ENCODE assay signal across 16 cellular contexts in the genomic region with DNA sequence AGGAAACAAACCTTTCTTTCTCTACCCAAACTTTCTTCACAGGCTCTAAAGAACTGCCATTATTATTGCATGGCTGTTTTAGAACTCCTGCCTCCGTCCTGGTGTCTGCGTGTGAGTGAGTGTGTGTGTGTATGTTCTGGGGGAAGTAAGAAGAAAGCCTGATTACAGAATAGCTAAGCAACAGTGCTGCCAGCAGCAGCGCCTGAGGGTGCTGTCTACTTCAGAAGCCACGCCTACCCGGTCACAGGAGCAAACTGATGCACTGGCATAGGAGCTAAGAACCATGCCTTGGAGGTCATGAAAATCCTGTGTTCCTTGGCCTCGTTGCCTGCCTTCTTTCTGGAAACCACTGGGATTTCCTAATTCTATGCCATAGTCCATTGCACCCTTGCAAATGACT. TPM values are rescaled to one million over a fixed set of nuclear protein-coding genes. Genes with fewer than 3 reads are reported as not detected.
DNase-seq lines count a peak whose midpoint lies in the region; ATAC-seq and TF ChIP-seq lines count a peak whose summit lies in the region.
"Had no signal": no experiment of that assay in that cellular context is flagged by ENCODE, and none has a peak within 500 bp of the region (broad histone marks: within the 10 kb centered on the region; RNA-seq: fewer than 3 reads in every experiment).

No MANE protein-coding gene starts in this region.

- H3K9me3 ChIP-seq in breast epithelium (no peaks in the 10 kb centered on the region), right cardiac atrium (ENCODE audit: control insufficient read depth, low read length) (no peaks in the 10 kb centered on the region)
- H3K9me3 ChIP-seq: neutrophil, vagina had no signal

- 36% methylated on average over 6 of the region's 6 CpGs for WGBS in right cardiac atrium

- no peak for TF ChIP-seq CTCF in MCF 10A (IDR thresholded peaks at IDR 0.05; ENCODE audit: unreplicated experiment)
- TF ChIP-seq CTCF in breast epithelium (IDR thresholded peaks at IDR 0.05): no peak
- TF ChIP-seq CTCF in GM20000 (IDR thresholded peaks at IDR 0.05; ENCODE audit: extremely low read depth, missing control alignments): no peak

- BruUV-seq in MCF 10A (replicated peaks; lab: Mats Ljungman, UMichigan): no TSS peak

- POLR2A ChIA-PET in MCF 10A (lab: Yijun Ruan, JAX): interaction anchor here (1.2 to 1.5 kb wide), 2 partner anchors 11 to 16 kb away, joined by 4 to 5 read pairs; no protein-coding TSS in a partner anchor

- H3K9me3 Mint-ChIP-seq in MCF 10A (ENCODE audit: unreplicated experiment): no peaks in the 10 kb centered on the region
- H3K9me3 Mint-ChIP-seq in stimulated activated naive B cell treated with anti-CD40 and anti-IgM and Interleukin-4, amounts not matched to agents 10 μg/mL and 1 μg/mL and 100 μg/mL, for 72 hours: no peaks in the 10 kb centered on the region
- H3K9me3 Mint-ChIP-seq: activated naive CD4-positive, alpha-beta T cell treated with anti-CD3 and anti-CD28 coated beads, Interleukin-2, amount 50 U/mL, for 72 hours had no signal

- H3K27me3 Mint-ChIP-seq in MCF 10A (ENCODE audit: insufficient read depth, unreplicated experiment): no peaks in the 10 kb centered on the region
- H3K27me3 Mint-ChIP-seq in stimulated activated naive B cell treated with anti-CD40 and anti-IgM and Interleukin-4, amounts not matched to agents 10 μg/mL and 1 μg/mL and 100 μg/mL, for 72 hours: peaks cover 0 to 4% of the 10 kb centered on the region in 2 donors
- H3K27me3 Mint-ChIP-seq: activated CD8-positive, alpha-beta memory T cell treated with anti-CD3 and anti-CD28 coated beads, Interleukin-2, amount 10 ng/mL, durations not matched to agents 7 days and 5 days had no signal

- no peak overlapping the region for H3K4me3 Mint-ChIP-seq in MCF 10A (ENCODE audit: unreplicated experiment)
- no peak overlapping the region for H3K4me3 Mint-ChIP-seq in stimulated activated naive B cell treated with anti-CD40 and anti-IgM and Interleukin-4, amounts not matched to agents 10 μg/mL and 1 μg/mL and 100 μg/mL, for 72 hours
- H3K4me3 Mint-ChIP-seq: activated CD8-positive, alpha-beta memory T cell treated with anti-CD3 and anti-CD28 coated beads, Interleukin-2, amount 10 ng/mL, durations not matched to agents 7 days and 5 days; T-helper 17 cell had no signal

- no peak overlapping the region for H3K27ac Mint-ChIP-seq in MCF 10A (ENCODE audit: low read depth, unreplicated experiment)
- no peak overlapping the region for H3K27ac Mint-ChIP-seq in stimulated activated naive B cell treated with anti-CD40 and anti-IgM and Interleukin-4, amounts not matched to agents 10 μg/mL and 1 μg/mL and 100 μg/mL, for 72 hours
- H3K27ac Mint-ChIP-seq: activated CD8-positive, alpha-beta memory T cell treated with anti-CD3 and anti-CD28 coated beads, Interleukin-2, amount 10 ng/mL, durations not matched to agents 7 days and 5 days; activated naive CD4-positive, alpha-beta T cell treated with anti-CD3 and anti-CD28 coated beads, Interleukin-2, amount 50 U/mL, for 72 hours; T-helper 17 cell had no signal

- H3K4me1 Mint-ChIP-seq in MCF 10A (ENCODE audit: insufficient read depth, unreplicated experiment): no peaks in the 10 kb centered on the region
- peaks cover 6 to 18% of the 10 kb centered on the region in 2 donors for H3K4me1 Mint-ChIP-seq in stimulated activated naive B cell treated with anti-CD40 and anti-IgM and Interleukin-4, amounts not matched to agents 10 μg/mL and 1 μg/mL and 100 μg/mL, for 72 hours
- H3K4me1 Mint-ChIP-seq: activated CD8-positive, alpha-beta memory T cell treated with anti-CD3 and anti-CD28 coated beads, Interleukin-2, amount 10 ng/mL, durations not matched to agents 7 days and 5 days had no signal

- no peaks in the 10 kb centered on the region for H3K36me3 Mint-ChIP-seq in MCF 10A (ENCODE audit: insufficient read depth, unreplicated experiment)
- H3K36me3 Mint-ChIP-seq in stimulated activated naive B cell treated with anti-CD40 and anti-IgM and Interleukin-4, amounts not matched to agents 10 μg/mL and 1 μg/mL and 100 μg/mL, for 72 hours: no peaks in the 10 kb centered on the region
- H3K36me3 Mint-ChIP-seq: activated CD8-positive, alpha-beta memory T cell treated with anti-CD3 and anti-CD28 coated beads, Interleukin-2, amount 10 ng/mL, durations not matched to agents 7 days and 5 days; activated naive CD4-positive, alpha-beta T cell treated with anti-CD3 and anti-CD28 coated beads, Interleukin-2, amount 50 U/mL, for 72 hours had no signal

- TF ChIP-seq POLR2A in breast epithelium (IDR thresholded peaks at IDR 0.05): no peak

- H3K27me3 ChIP-seq in breast epithelium: no peaks in the 10 kb centered on the region
- H3K27me3 ChIP-seq in right cardiac atrium (ENCODE audit: control insufficient read depth, insufficient read depth): no peaks in the 10 kb centered on the region
- H3K27me3 ChIP-seq: neutrophil, vagina had no signal

- DNase-seq in MCF 10A (ENCODE audit: unreplicated experiment): peak; percentile 9
- DNase-seq in breast epithelium (ENCODE audit: low spot score in 2 of 2): no peak
- DNase-seq in RPMI8226: peak; percentile 9
- DNase-seq in right cardiac atrium: peak; percentile 25 to 65 (median 60)
- DNase-seq in stimulated activated naive B cell treated with anti-CD40 and anti-IgM and Interleukin-4, amounts not matched to agents 10 μg/mL and 1 μg/mL and 100 μg/mL, for 72 hours: no peak
- no peak for DNase-seq in COLO829 (ENCODE audit: low spot score)
- DNase-seq in GM20000 (ENCODE audit: low spot score): no peak
- DNase-seq: activated CD8-positive, alpha-beta memory T cell treated with anti-CD3 and anti-CD28 coated beads, Interleukin-2, amount 10 ng/mL, durations not matched to agents 7 days and 5 days; NCI-H748 treated with DMSO at 0.1 percent for 48 hours; stimulated activated CD4-positive, alpha-beta T cell treated with anti-CD3 and anti-CD28 coated beads, Interleukin-12 subunit alpha, Interleukin-12 subunit beta, amount 100 ng/mL, for 4 hours; T-helper 17 cell had no signal

- CTCF ChIA-PET in MCF 10A (lab: Yijun Ruan, JAX): interaction anchor here (0.7 to 0.9 kb wide), 2 partner anchors 33 to 60 kb away, joined by 3 to 4 read pairs; no protein-coding TSS in a partner anchor

- H3K4me1 ChIP-seq in breast epithelium (no peaks in the 10 kb centered on the region), right cardiac atrium (ENCODE audit: control insufficient read depth, insufficient read depth, low read length) (no peaks in the 10 kb centered on the region)
- H3K4me1 ChIP-seq: vagina had no signal

- no peaks in the 10 kb centered on the region for H3K36me3 ChIP-seq in breast epithelium
- H3K36me3 ChIP-seq: neutrophil, vagina had no signal

- H3K27ac ChIP-seq in breast epithelium (peak overlapping the region in 1 of 2 donors; percentile 13), right cardiac atrium (ENCODE audit: low read length) (no peak overlapping the region)
- H3K27ac ChIP-seq: coronary artery, neutrophil, vagina had no signal

- intact Hi-C loops in MCF 10A (cut with micrococcal nuclease) (loop anchor here (10.0 kb wide), 1 partner anchor 64 kb away; no protein-coding TSS in a partner anchor), breast epithelium (cut with DNase I; ENCODE audit: low total_unique reads) (no loop called here), right cardiac atrium (cut with DNase I) (no loop called here)

- peak; percentile 45 to 68 for ATAC-seq in right cardiac atrium
- ATAC-seq in stimulated activated naive B cell treated with anti-CD40 and anti-IgM and Interleukin-4, amounts not matched to agents 10 μg/mL and 1 μg/mL and 100 μg/mL, for 72 hours (replicated peaks): peak; percentile 67 to 78
- no peak for ATAC-seq in GM18858 (IDR thresholded peaks at IDR 0.05; ENCODE audit: unreplicated experiment)
- ATAC-seq: activated CD8-positive, alpha-beta memory T cell treated with anti-CD3 and anti-CD28 coated beads, Interleukin-2, amount 10 ng/mL, durations not matched to agents 7 days and 5 days; activated naive CD4-positive, alpha-beta T cell treated with anti-CD3 and anti-CD28 coated beads, Interleukin-2, amount 50 U/mL, for 72 hours; T-helper 17 cell had no signal

- H3K4me3 ChIP-seq in breast epithelium: no peak overlapping the region
- H3K4me3 ChIP-seq in right cardiac atrium (ENCODE audit: low read length): no peak overlapping the region
- H3K4me3 ChIP-seq: coronary artery, vagina had no signal

RNA-seq across cellular contexts. Expression of a gene that starts 25.2 kb away (rescaled TPM):
- total RNA-seq in MCF 10A (2022): not detected in 2 replicates
- 1 to 10 TPM in 1 of 3 donors, under 1 TPM in 1, not detected in 1; 0.66 to 3.2 TPM for total RNA-seq in breast epithelium
- total RNA-seq in right cardiac atrium: not detected
- not detected for polyA plus RNA-seq in right cardiac atrium
- total RNA-seq: activated CD8-positive, alpha-beta memory T cell treated with anti-CD3 and anti-CD28 coated beads, Interleukin-2, amount 10 ng/mL, durations not matched to agents 7 days and 5 days; activated naive CD4-positive, alpha-beta T cell treated with anti-CD3 and anti-CD28 coated beads, Interleukin-2, amount 50 U/mL, for 72 hours; T-helper 17 cell; vagina had no signal

RNA-seq across cellular contexts. Expression of a gene that starts 28.5 kb away (rescaled TPM):
- total RNA-seq in MCF 10A (2022) (not detected in 2 replicates), breast epithelium (not detected), right cardiac atrium (under 1 TPM in 1 of 4 donors, not detected in 3; 0.26 TPM)
- polyA plus RNA-seq in right cardiac atrium: not detected
- total RNA-seq: activated CD8-positive, alpha-beta memory T cell treated with anti-CD3 and anti-CD28 coated beads, Interleukin-2, amount 10 ng/mL, durations not matched to agents 7 days and 5 days; activated naive CD4-positive, alpha-beta T cell treated with anti-CD3 and anti-CD28 coated beads, Interleukin-2, amount 50 U/mL, for 72 hours; vagina had no signal

Comparison
In these comparisons a context has a peak if more than half of its experiments do, and no peak if none do; other contexts are left out.
1. DNase-seq: peak in MCF 10A (single experiment), RPMI8226 (single experiment) and right cardiac atrium (3 of 3); none in breast epithelium (0 of 2), stimulated activated naive B cell treated with anti-CD40 and anti-IgM and Interleukin-4, amounts not matched to agents 10 μg/mL and 1 μg/mL and 100 μg/mL, for 72 hours (single experiment), COLO829 (single experiment) and GM20000 (single experiment).